Comparison of ENCODE assay signal across 31 cellular contexts in the genomic region with DNA sequence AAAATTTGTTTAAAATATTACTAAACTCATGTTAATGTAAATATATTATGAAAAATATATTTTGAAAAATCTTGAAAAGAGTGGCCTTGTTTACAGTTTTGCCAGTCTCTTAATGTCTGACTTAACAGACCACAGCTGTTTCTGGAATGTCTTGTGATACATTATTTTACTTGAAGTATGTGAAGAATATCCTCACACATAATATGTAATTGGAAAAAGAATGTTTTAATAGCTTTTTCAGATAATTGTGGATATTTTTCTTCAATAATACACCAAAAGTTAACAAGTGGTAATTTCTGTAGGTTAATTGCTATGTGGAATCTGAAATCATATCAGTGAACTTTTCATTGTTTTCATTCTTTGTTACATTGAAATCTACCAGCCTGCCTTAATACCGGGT.
A peak's percentile ranks its signal among the peaks of the same experiment; 100 is the strongest.
DNase-seq lines count a peak whose midpoint lies in the region; ATAC-seq, FAIRE-seq and TF ChIP-seq lines count a peak whose summit lies in the region.
"Had no signal": no experiment of that assay in that cellular context is flagged by ENCODE, and none has a peak within 500 bp of the region (broad histone marks: within the 10 kb centered on the region; RNA-seq: fewer than 3 reads in every experiment).

No MANE protein-coding gene starts in this region.

- intact Hi-C loops in psoas muscle (cut with DNase I) = no loop called here
- intact Hi-C loops in sciatic nerve (cut with DNase I) = no loop called here

- no peaks in the 10 kb centered on the region for H3K4me1 ChIP-seq in astrocyte (ENCODE audit: insufficient read depth, low read length)
- peaks cover 36% of the 10 kb centered on the region for H3K4me1 ChIP-seq in psoas muscle
- H3K4me1 ChIP-seq: Peyer's patch had no signal

- no peak for FAIRE-seq in astrocyte (lab: Jason Lieb, UNC)

- H3K27me3 ChIP-seq in astrocyte (ENCODE audit: insufficient read depth, low read length) (no peaks in the 10 kb centered on the region), psoas muscle (ENCODE audit: insufficient read depth in 3 of 3, low read length in 2 of 3) (no peaks in the 10 kb centered on the region)
- H3K27me3 ChIP-seq: BLaER1 treated with 17β-estradiol and CSF1 and Interleukin-3, amounts not matched to agents 10 nM and 100 nM; ovary; Peyer's patch; right atrium auricular region had no signal

- no peak overlapping the region for H3K27ac ChIP-seq in astrocyte (ENCODE audit: low read depth, low read length)
- peak overlapping the region; percentile 8 for H3K27ac ChIP-seq in psoas muscle
- H3K27ac ChIP-seq: BLaER1 treated with 17β-estradiol and CSF1 and Interleukin-3, amounts not matched to agents 10 nM and 100 nM; Peyer's patch; right atrium auricular region had no signal

- H3K4me3 ChIP-seq in astrocyte (ENCODE audit: insufficient read depth, low read depth, low read length) (no peak overlapping the region), fibroblast of the aortic adventitia (ENCODE audit: low read depth, low read length) (no peak overlapping the region), psoas muscle (peak overlapping the region; percentile 21)
- H3K4me3 ChIP-seq: BLaER1 treated with 17β-estradiol and CSF1 and Interleukin-3, amounts not matched to agents 10 nM and 100 nM; ovary; Peyer's patch; right atrium auricular region had no signal

- no peak overlapping the region for H2AFZ ChIP-seq in astrocyte (ENCODE audit: low read depth, low read length)

- DNase-seq in EH (ENCODE audit: low read depth) (peak; percentile 69), astrocyte (ENCODE audit: low read depth) (peak; percentile 66), fibroblast of the aortic adventitia (ENCODE audit: low read depth) (peak; percentile 37), psoas muscle (no peak), immature natural killer cell (no peak), sciatic nerve (ENCODE audit: low spot score) (no peak), Kasumi-1 (lab: John Stamatoyannopoulos, UW) (no peak), UCSD-AML1 (lab: John Stamatoyannopoulos, UW; ENCODE audit: unreplicated experiment) (no peak)
- DNase-seq: activated CD4-positive, alpha-beta T cell treated with anti-CD3 and anti-CD28 coated beads, Interleukin-2, amount 10 ng/mL, durations not matched to agents 24 days and 14 days; activated naive CD8-positive, alpha-beta T cell treated with anti-CD3 and anti-CD28 coated beads, Interleukin-2, amount 50 U/mL, for 24 hours; activated T-cell treated with anti-CD3 and anti-CD28 coated beads, Interleukin-2, amount 50 U/mL, for 4 hours; DMS53; effector CD4-positive, alpha-beta T cell; GOT3; islet precursor cell; NCI-H1105 treated with DMSO at 0.1 percent for 48 hours; NCI-H2029 treated with DMSO at 0.1 percent for 48 hours; NCI-H226; NCI-H69; nephron progenitor cell; ovary; Peyer's patch; stimulated activated CD4-positive, alpha-beta T cell treated with anti-CD3 and anti-CD28 coated beads, Interleukin-12 subunit alpha, Interleukin-12 subunit beta, amount 100 ng/mL, for 4 hours; stimulated activated CD4-positive, alpha-beta T cell treated with anti-CD3 and anti-CD28 coated beads, Interleukin-4, amount 100 ng/mL, for 24 hours; SW 1271; T-helper 9 cell had no signal

- peaks cover 29% of the 10 kb centered on the region for H4K20me1 ChIP-seq in astrocyte (ENCODE audit: insufficient read depth, low read length)

- H3K79me2 ChIP-seq in astrocyte (ENCODE audit: insufficient read depth, low read length) = peaks cover 28% of the 10 kb centered on the region

- no peak for TF ChIP-seq CTCF in astrocyte (IDR thresholded peaks at IDR 0.05; ENCODE audit: insufficient read depth, low read depth, low read length)
- TF ChIP-seq CTCF in fibroblast of the aortic adventitia (IDR thresholded peaks at IDR 0.05; ENCODE audit: insufficient read depth, low read length) = no peak
- TF ChIP-seq CTCF in psoas muscle (IDR thresholded peaks at IDR 0.05) = no peak

- H3K27me3 Mint-ChIP-seq in astrocyte (ENCODE audit: low read depth, unreplicated experiment) = no peaks in the 10 kb centered on the region
- H3K27me3 Mint-ChIP-seq in immature natural killer cell (ENCODE audit: low read depth in 3 of 3) = peaks cover 0 to 3% (median 2%) of the 10 kb centered on the region in 3 donors
- H3K27me3 Mint-ChIP-seq: activated CD4-positive, alpha-beta T cell treated with anti-CD3 and anti-CD28 coated beads, Interleukin-2, amount 10 ng/mL, durations not matched to agents 24 days and 14 days; activated naive CD8-positive, alpha-beta T cell treated with anti-CD3 and anti-CD28 coated beads, Interleukin-2, amount 50 U/mL, for 24 hours; brain; IgD-negative memory B cell had no signal

- peaks cover 3% of the 10 kb centered on the region for H3K36me3 Mint-ChIP-seq in astrocyte (ENCODE audit: low read depth, unreplicated experiment)
- no peaks in the 10 kb centered on the region for H3K36me3 Mint-ChIP-seq in immature natural killer cell
- H3K36me3 Mint-ChIP-seq: stimulated activated effector memory CD8-positive, alpha-beta T cell treated with anti-CD3 and anti-CD28 coated beads, Interleukin-12 subunit alpha, Interleukin-12 subunit beta, amount 100 ng/mL, for 72 hours had no signal

- H3K9me3 ChIP-seq in astrocyte (ENCODE audit: insufficient read depth, low read depth, low read length) (no peaks in the 10 kb centered on the region), psoas muscle (no peaks in the 10 kb centered on the region)
- H3K9me3 ChIP-seq: ovary, Peyer's patch, right atrium auricular region had no signal

- no peak overlapping the region for H3K9ac ChIP-seq in astrocyte (ENCODE audit: low read length)
- H3K9ac ChIP-seq: BLaER1 treated with 17β-estradiol and CSF1 and Interleukin-3, amounts not matched to agents 10 nM and 100 nM had no signal

- H3K4me3 Mint-ChIP-seq in astrocyte (ENCODE audit: unreplicated experiment) (no peak overlapping the region), immature natural killer cell (no peak overlapping the region)
- H3K4me3 Mint-ChIP-seq: activated CD4-positive, alpha-beta T cell treated with anti-CD3 and anti-CD28 coated beads, Interleukin-2, amount 10 ng/mL, durations not matched to agents 24 days and 14 days; activated naive CD8-positive, alpha-beta T cell treated with anti-CD3 and anti-CD28 coated beads, Interleukin-2, amount 50 U/mL, for 24 hours; activated T-cell treated with anti-CD3 and anti-CD28 coated beads, Interleukin-2, amount 50 U/mL, for 4 hours; brain; IgD-negative memory B cell; nephron progenitor cell; stimulated activated effector memory CD8-positive, alpha-beta T cell treated with anti-CD3 and anti-CD28 coated beads, Interleukin-12 subunit alpha, Interleukin-12 subunit beta, amount 100 ng/mL, for 72 hours had no signal

- H3K27ac Mint-ChIP-seq in astrocyte (ENCODE audit: unreplicated experiment) (no peak overlapping the region), immature natural killer cell (no peak overlapping the region)
- H3K27ac Mint-ChIP-seq: activated CD4-positive, alpha-beta T cell treated with anti-CD3 and anti-CD28 coated beads, Interleukin-2, amount 10 ng/mL, durations not matched to agents 24 days and 14 days; activated naive CD8-positive, alpha-beta T cell treated with anti-CD3 and anti-CD28 coated beads, Interleukin-2, amount 50 U/mL, for 24 hours; brain; IgD-negative memory B cell; nephron progenitor cell; stimulated activated effector memory CD8-positive, alpha-beta T cell treated with anti-CD3 and anti-CD28 coated beads, Interleukin-12 subunit alpha, Interleukin-12 subunit beta, amount 100 ng/mL, for 72 hours had no signal

- no peak for ATAC-seq in psoas muscle
- no peak for ATAC-seq in sciatic nerve
- ATAC-seq: activated naive CD8-positive, alpha-beta T cell treated with anti-CD3 and anti-CD28 coated beads, Interleukin-2, amount 50 U/mL, for 24 hours; activated T-cell treated with anti-CD3 and anti-CD28 coated beads, Interleukin-2, amount 50 U/mL, for 4 hours; stimulated activated effector memory CD8-positive, alpha-beta T cell treated with anti-CD3 and anti-CD28 coated beads, Interleukin-12 subunit alpha, Interleukin-12 subunit beta, amount 100 ng/mL, for 72 hours had no signal

- H3K36me3 ChIP-seq in astrocyte (ENCODE audit: insufficient read depth, low read length) (no peaks in the 10 kb centered on the region), psoas muscle (ENCODE audit: insufficient read depth in 1 of 2, low read depth in 1 of 2) (no peaks in the 10 kb centered on the region)
- H3K36me3 ChIP-seq: ovary, Peyer's patch, right atrium auricular region had no signal

- no peak overlapping the region for H3K4me2 ChIP-seq in astrocyte (ENCODE audit: low read length)
- H3K4me2 ChIP-seq: BLaER1 treated with 17β-estradiol and CSF1 and Interleukin-3, amounts not matched to agents 10 nM and 100 nM had no signal

- H3K4me1 Mint-ChIP-seq in astrocyte (ENCODE audit: low read depth, unreplicated experiment) (peaks cover 44% of the 10 kb centered on the region), immature natural killer cell (no peaks in the 10 kb centered on the region)
- H3K4me1 Mint-ChIP-seq: activated CD4-positive, alpha-beta T cell treated with anti-CD3 and anti-CD28 coated beads, Interleukin-2, amount 10 ng/mL, durations not matched to agents 24 days and 14 days; nephron progenitor cell; stimulated activated effector memory CD8-positive, alpha-beta T cell treated with anti-CD3 and anti-CD28 coated beads, Interleukin-12 subunit alpha, Interleukin-12 subunit beta, amount 100 ng/mL, for 72 hours had no signal

- H3K9me3 Mint-ChIP-seq in astrocyte (ENCODE audit: unreplicated experiment) (peaks cover 3% of the 10 kb centered on the region), immature natural killer cell (peaks cover 0 to 12% (median 2%) of the 10 kb centered on the region in 6 donors)
- H3K9me3 Mint-ChIP-seq: activated naive CD8-positive, alpha-beta T cell treated with anti-CD3 and anti-CD28 coated beads, Interleukin-2, amount 50 U/mL, for 24 hours; activated T-cell treated with anti-CD3 and anti-CD28 coated beads, Interleukin-2, amount 50 U/mL, for 4 hours; IgD-negative memory B cell had no signal

- 49 to 53% (median 50%) methylated on average over 1 of the region's 1 CpG for WGBS in psoas muscle, 3 donors

Comparison
In these comparisons a context has a peak if more than half of its experiments do, and no peak if none do; other contexts are left out.
1. DNase-seq: peak in EH (single experiment), astrocyte (single experiment) and fibroblast of the aortic adventitia (single experiment); none in psoas muscle (0 of 2), immature natural killer cell (0 of 3), sciatic nerve (single experiment), Kasumi-1 (0 of 2) and UCSD-AML1 (single experiment).